6 cellular contexts compared by ENCODE assay signal in the genomic region with DNA sequence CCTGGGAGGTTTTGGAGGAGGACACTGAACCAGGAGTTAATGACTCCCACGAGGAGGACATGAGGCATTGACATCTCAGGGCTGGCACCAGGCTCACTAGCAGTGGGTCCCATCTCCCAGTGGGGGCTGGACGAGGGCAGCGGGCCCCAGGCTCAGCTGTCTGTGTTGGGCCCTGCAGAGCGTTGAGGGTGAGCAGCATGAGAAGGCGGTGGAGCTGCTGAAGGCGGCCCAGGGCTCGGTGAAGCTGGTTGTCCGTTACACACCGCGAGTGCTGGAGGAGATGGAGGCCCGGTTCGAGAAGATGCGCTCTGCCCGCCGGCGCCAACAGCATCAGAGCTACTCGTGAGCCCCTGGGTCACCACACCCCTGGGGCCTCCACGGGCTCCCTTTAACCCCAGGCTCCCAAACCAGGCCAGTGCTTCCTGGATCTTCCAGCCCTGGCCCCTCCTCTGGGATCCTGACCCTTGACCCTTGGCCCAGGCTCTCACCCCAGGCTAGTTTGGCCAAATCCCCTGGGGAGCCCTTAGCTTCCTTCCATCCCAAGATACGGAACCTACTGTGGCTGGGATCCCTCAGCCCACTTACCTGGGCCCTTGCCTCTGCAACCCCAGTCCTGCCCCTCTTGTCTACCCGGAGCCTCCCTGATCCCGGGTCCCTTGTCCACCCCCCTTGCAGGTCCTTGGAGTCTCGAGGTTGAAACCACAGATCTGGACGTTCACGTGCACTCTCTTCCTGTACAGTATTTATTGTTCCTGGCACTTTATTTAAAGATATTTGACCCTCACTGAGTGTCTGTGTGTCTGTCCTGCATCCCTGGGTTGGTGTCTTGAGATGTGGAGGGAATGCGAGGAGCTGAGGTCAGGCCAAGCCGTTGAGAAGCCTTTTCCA. TPM values are rescaled to one million over a fixed set of nuclear protein-coding genes. Genes with fewer than 3 reads are reported as not detected.
DNase-seq lines count a peak whose midpoint lies in the region; ATAC-seq and TF ChIP-seq lines count a peak whose summit lies in the region.

No MANE protein-coding gene starts in this region.

- no peaks in the 10 kb centered on the region for H3K9me3 Mint-ChIP-seq in naive B cell

- peaks cover 41 to 48% (median 45%) of the 10 kb centered on the region in 3 donors for H3K4me1 Mint-ChIP-seq in naive B cell

- no peak for ATAC-seq in naive B cell (ENCODE audit: low read depth in 2 of 2)

- peak overlapping the region; percentile 77 to 93 (median 89) for H3K4me3 Mint-ChIP-seq in naive B cell

- no peaks in the 10 kb centered on the region for H3K36me3 Mint-ChIP-seq in naive B cell

- DNase-seq in astrocyte of the spinal cord (ENCODE audit: low read depth, low spot score) (no peak), naive B cell (no peak), NCI-H748 treated with DMSO at 0.1 percent for 48 hours (lab: John Stamatoyannopoulos, UW) (no peak), SIG-M5 treated with dmso at 0.1 percent for 504 hours (lab: John Stamatoyannopoulos, UW; ENCODE audit: unreplicated experiment) (no peak), globus pallidus (ENCODE audit: low spot score) (no peak)

- in situ Hi-C loops in astrocyte of the spinal cord (cut with HindIII; ENCODE audit: low sequenced_read_pairs), result no loop called here

- no peak for TF ChIP-seq CTCF in astrocyte of the spinal cord (IDR thresholded peaks at IDR 0.05; ENCODE audit: low read depth, low read length)

- H3K27ac Mint-ChIP-seq in naive B cell, result peak overlapping the region; percentile 86 to 98 (median 94)

- peak overlapping the region; percentile 73; the same call in 1 of the 2 replicates for H3K4me3 ChIP-seq in GM08714 (ENCODE audit: low read length)
- H3K4me3 ChIP-seq in astrocyte of the spinal cord (ENCODE audit: low read depth, low read length), result peak overlapping the region; percentile 66

- H3K27me3 Mint-ChIP-seq in naive B cell, result peaks cover 8 to 10% (median 8%) of the 10 kb centered on the region in 3 donors

RNA-seq across cellular contexts. Expression of a gene that starts 1.0 kb away (rescaled TPM):
- 1 to 10 TPM; 2.8 to 6.3 (median 5.8) TPM for polyA plus RNA-seq in naive B cell (ENCODE audit: low read depth in 6 of 6)

RNA-seq across cellular contexts. Expression of a gene that starts 1.4 kb away (rescaled TPM):
- polyA plus RNA-seq in naive B cell (ENCODE audit: low read depth in 6 of 6), result under 1 TPM in 2 of 6 donors, not detected in 4; 0.23 to 0.26 TPM

RNA-seq across cellular contexts. Expression of a gene that starts 3.8 kb away (rescaled TPM):
- polyA plus RNA-seq in naive B cell (ENCODE audit: low read depth in 6 of 6), result 1 to 10 TPM in 5 of 6 donors, not detected in 1; 2.8 to 5.0 (median 3.5) TPM

RNA-seq across cellular contexts. Expression of a gene that starts 32.7 kb away (rescaled TPM):
- 10 to 100 TPM; 29.8 to 63.5 (median 41.6) TPM for polyA plus RNA-seq in naive B cell (ENCODE audit: low read depth in 6 of 6)

RNA-seq across cellular contexts. Expression of a gene that starts 37.3 kb away (rescaled TPM):
- polyA plus RNA-seq in naive B cell (ENCODE audit: low read depth in 6 of 6), result not detected
